Comparison of ENCODE assay signal across 8 cellular contexts in the genomic region with DNA sequence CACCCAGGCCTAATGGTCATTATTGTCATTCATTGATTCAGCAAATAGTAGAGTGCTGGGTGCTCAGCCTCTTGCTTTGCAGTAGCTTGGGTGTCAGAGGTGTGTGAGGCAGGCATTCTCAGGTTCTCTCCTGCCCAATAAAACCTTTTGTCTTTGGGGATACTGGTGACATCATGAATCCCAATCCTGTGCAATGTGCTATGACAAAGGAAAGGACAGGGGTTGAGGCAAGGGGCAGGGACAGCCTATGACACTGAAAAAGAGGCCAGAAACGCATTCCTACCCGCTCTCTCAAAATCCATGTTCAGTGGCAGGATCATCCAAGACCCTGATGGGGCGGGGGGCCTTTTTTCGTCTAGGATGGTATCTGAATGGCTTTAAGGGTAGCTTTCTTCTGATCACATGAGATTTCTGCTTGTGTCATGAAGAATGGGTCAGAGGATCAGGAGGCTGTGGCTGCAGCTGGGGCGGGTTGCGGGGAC. TPM values are rescaled to one million over a fixed set of nuclear protein-coding genes. Genes with fewer than 3 reads are reported as not detected.
A peak's percentile ranks its signal among the peaks of the same experiment; 100 is the strongest.
DNase-seq lines count a peak whose midpoint lies in the region; FAIRE-seq and TF ChIP-seq lines count a peak whose summit lies in the region.

No MANE protein-coding gene starts in this region.

- no peaks in the 10 kb centered on the region for H3K9me3 ChIP-seq in PC-9 (ENCODE audit: insufficient read depth, low read depth)
- H3K9me3 ChIP-seq in endothelial cell of umbilical vein (replicated peaks; ENCODE audit: control insufficient read depth, insufficient read depth, low read length) = no peaks in the 10 kb centered on the region
- no peaks in the 10 kb centered on the region for H3K9me3 ChIP-seq in parathyroid adenoma (ENCODE audit: control insufficient read depth, low read length)

- H3K9ac ChIP-seq in endothelial cell of umbilical vein (replicated peaks; ENCODE audit: extremely low read depth, insufficient read depth, low read length) = no peak overlapping the region
- H3K9ac ChIP-seq in parathyroid adenoma = no peak overlapping the region

- no peak for TF ChIP-seq POLR2A in endothelial cell of umbilical vein (IDR thresholded peaks at IDR 0.05; ENCODE audit: low read depth, low read length)

- H3K79me2 ChIP-seq in PC-9 (ENCODE audit: low read depth) = peaks cover 25% of the 10 kb centered on the region
- peaks cover 30% of the 10 kb centered on the region for H3K79me2 ChIP-seq in endothelial cell of umbilical vein (ENCODE audit: control insufficient read depth, insufficient read depth, low read length)
- H3K79me2 ChIP-seq in parathyroid adenoma = peaks cover 12% of the 10 kb centered on the region

- intact Hi-C loops in PC-9 (cut with micrococcal nuclease; ENCODE audit: unreplicated experiment) = loop anchor here (5.0 kb wide), 1 partner anchor 293 kb away; the partner anchor contains the start of genes HAUS3 and POLN
- intact Hi-C loops in endothelial cell of umbilical vein (cut with micrococcal nuclease) = loop anchor here (2.0 to 10.0 kb wide), 4 partner anchors 66 to 277 kb away; partner anchors contain the start of genes RNF4 and TNIP2

- BruUV-seq in PC-9 (replicated peaks; lab: Mats Ljungman, UMichigan) (no TSS peak), endothelial cell of umbilical vein (replicated peaks; lab: Mats Ljungman, UMichigan) (no TSS peak)

- POLR2A ChIA-PET in PC-9 (lab: Charles Lee; ENCODE audit: unreplicated experiment) = interaction anchor here (0.7 kb wide), 2 partner anchors 16 to 24 kb away, joined by 4 to 5 read pairs; no protein-coding TSS in a partner anchor
- POLR2A ChIA-PET in endothelial cell of umbilical vein (lab: Charles Lee) = no interaction called here

- H3K27me3 ChIP-seq in PC-9 (ENCODE audit: insufficient read depth, low read depth) (no peaks in the 10 kb centered on the region), endothelial cell of umbilical vein (ENCODE audit: control insufficient read depth in 2 of 2, insufficient read depth in 2 of 2, low read length in 2 of 2) (no peaks in the 10 kb centered on the region), parathyroid adenoma (ENCODE audit: control insufficient read depth, insufficient read depth, low read length) (no peaks in the 10 kb centered on the region)

- no peaks in the 10 kb centered on the region for H3K9me1 ChIP-seq in endothelial cell of umbilical vein (replicated peaks; ENCODE audit: control insufficient read depth, extremely low read depth, insufficient read depth, low read length)

- dilution Hi-C loops in endothelial cell of umbilical vein (cut with MboI; ENCODE audit: extremely low pct_ligation_motif_present, low sequenced_read_pairs) = no loop called here

- H3K36me3 ChIP-seq in PC-9 (ENCODE audit: low read depth) (no peaks in the 10 kb centered on the region), endothelial cell of umbilical vein (ENCODE audit: control insufficient read depth in 2 of 2, extremely low read depth in 1 of 2, insufficient read depth in 2 of 2, low read length in 2 of 2) (no peaks in the 10 kb centered on the region), parathyroid adenoma (ENCODE audit: control insufficient read depth, insufficient read depth, low read length) (no peaks in the 10 kb centered on the region)

- TF ChIP-seq CTCF in PC-9 (conservative IDR thresholded peaks at IDR 0.05) (no peak), endothelial cell of umbilical vein (IDR thresholded peaks at IDR 0.05; ENCODE audit: extremely low read depth in 1 of 2, insufficient read depth in 1 of 2, low read depth in 1 of 2, low read length in 2 of 2) (no peak), parathyroid adenoma (IDR thresholded peaks at IDR 0.05) (no peak)

- H3K4me2 ChIP-seq in PC-9 = peak overlapping the region; percentile 86
- peak overlapping the region; percentile 60 for H3K4me2 ChIP-seq in endothelial cell of umbilical vein (ENCODE audit: insufficient read depth, low read length)
- peak overlapping the region; percentile 95 for H3K4me2 ChIP-seq in parathyroid adenoma (ENCODE audit: low read length)

- H2AFZ ChIP-seq in PC-9 (no peak overlapping the region), endothelial cell of umbilical vein (ENCODE audit: low read depth, low read length) (peak overlapping the region; percentile 19), parathyroid adenoma (peak overlapping the region; percentile 82)

- DNase-seq in EH (ENCODE audit: low read depth) (peak; percentile 20), PC-9 (no peak), endothelial cell of umbilical vein (ENCODE audit: low read depth, low spot score) (no peak), hippocampal formation (lab: John Stamatoyannopoulos, UW) (no peak), HPDE6-E6E7 (ENCODE audit: extremely low spot score) (no peak), NCI-H1092 (lab: John Stamatoyannopoulos, UW) (no peak), NCI-H226 (no peak)

- H3K9me2 ChIP-seq in PC-9 (ENCODE audit: insufficient read depth) = no peaks in the 10 kb centered on the region

- peak; percentile 42 for FAIRE-seq in endothelial cell of umbilical vein (lab: Jason Lieb, UNC)

- CTCF ChIA-PET in PC-9 (lab: Charles Lee) = no interaction called here
- CTCF ChIA-PET in endothelial cell of umbilical vein (lab: Charles Lee) = interaction anchor here (1.1 to 1.6 kb wide), 2 partner anchors 11 to 14 kb away, joined by 5 to 6 read pairs; no protein-coding TSS in a partner anchor

- H3K4me1 ChIP-seq in PC-9 (replicated peaks; ENCODE audit: insufficient read depth) = peaks cover 13% of the 10 kb centered on the region; the same call in 1 of the 2 replicates
- peaks cover 9% of the 10 kb centered on the region for H3K4me1 ChIP-seq in endothelial cell of umbilical vein (ENCODE audit: control insufficient read depth, extremely low read depth, insufficient read depth, low read length)
- H3K4me1 ChIP-seq in parathyroid adenoma = peaks cover 4% of the 10 kb centered on the region

- H3F3A ChIP-seq in PC-9 (ENCODE audit: insufficient read depth, low read depth) = no peaks in the 10 kb centered on the region

- no peak overlapping the region for H3K27ac ChIP-seq in PC-9
- H3K27ac ChIP-seq in endothelial cell of umbilical vein (ENCODE audit: insufficient read depth, low read depth, low read length) = no peak overlapping the region
- peak overlapping the region; percentile 81 for H3K27ac ChIP-seq in parathyroid adenoma

- H4K20me1 ChIP-seq in PC-9 (ENCODE audit: insufficient read depth) = peaks cover 14% of the 10 kb centered on the region
- H4K20me1 ChIP-seq in endothelial cell of umbilical vein (replicated peaks; ENCODE audit: control insufficient read depth, extremely low read depth, insufficient read depth, low read length) = no peaks in the 10 kb centered on the region

- H3K4me3 ChIP-seq in PC-9 = peak overlapping the region; percentile 81; the same call in 1 of the 2 replicates
- H3K4me3 ChIP-seq in endothelial cell of umbilical vein (replicated peaks in 1 of 3; ENCODE audit: insufficient read depth in 1 of 3, low read depth in 1 of 3, low read length in 3 of 3) = peak overlapping the region in 2 of 3 experiments; percentile 46 to 76
- peak overlapping the region; percentile 70 for H3K4me3 ChIP-seq in parathyroid adenoma (ENCODE audit: low read depth, low read length)

TF ChIP-seq in endothelial cell of umbilical vein, 7 proteins besides CTCF, POLR2A, EP300 and RAD21:
- no peak for TF ChIP-seq JUN (IDR thresholded peaks at IDR 0.05; ENCODE audit: borderline replicate concordance, insufficient read depth, insufficient read length, low read depth)
- TF ChIP-seq EZH2 (IDR thresholded peaks at IDR 0.05; ENCODE audit: borderline replicate concordance, low read depth, low read length, severe bottlenecking) = no peak
- TF ChIP-seq GATA2 (IDR thresholded peaks at IDR 0.05; ENCODE audit: insufficient read depth, insufficient read length, low read depth, low read length) = no peak
- no peak for TF ChIP-seq POLR2AphosphoS5 (IDR thresholded peaks at IDR 0.05; ENCODE audit: insufficient read depth, low read depth, low read length)
- no peak for TF ChIP-seq MAX (IDR thresholded peaks at IDR 0.05; ENCODE audit: insufficient read depth, insufficient read length)
- no peak for TF ChIP-seq MYC (IDR thresholded peaks at IDR 0.05; ENCODE audit: low read depth, low read length)
- TF ChIP-seq FOS (IDR thresholded peaks at IDR 0.05; ENCODE audit: borderline replicate concordance, insufficient read depth, low read length) = no peak

RNA-seq across cellular contexts. Expression of gene FAM193A, which starts 1.5 kb away (rescaled TPM):
- total RNA-seq in PC-9 (2021) (20.1 and 23.4 TPM in 2 replicates), endothelial cell of umbilical vein (32.0 and 32.1 TPM in 2 replicates)
- polyA plus RNA-seq in endothelial cell of umbilical vein = 12.3 TPM in 2 replicates
- polyA plus RNA-seq in endothelial cell of umbilical vein (2011; cell fraction: cytosol; rRNA removed) = 11.5 and 12.2 TPM in 2 replicates
- 37.7 and 38.6 TPM in 2 replicates for polyA plus RNA-seq in endothelial cell of umbilical vein (2011; cell fraction: nucleus; rRNA removed)
- polyA plus RNA-seq in endothelial cell of umbilical vein (2012) = 13.8 and 13.9 TPM in 2 replicates
- 23.4 and 26.9 TPM in 2 replicates for polyA minus RNA-seq in endothelial cell of umbilical vein
- polyA minus RNA-seq in endothelial cell of umbilical vein (2011; cell fraction: cytosol; rRNA and poly(A)+ RNA removed) = 9.9 TPM
- polyA minus RNA-seq in endothelial cell of umbilical vein (2011; cell fraction: nucleus; rRNA and poly(A)+ RNA removed) = 44.1 and 45.2 TPM in 2 replicates
